ENCODE assay signal across 1 cellular context in genomic region chr17:77373298-77374169, GRCh38.
TF ChIP-seq lines count a peak whose summit lies in the region.

No MANE protein-coding gene starts in this region.

TF ChIP-seq in SK-N-SH, 30 proteins besides CTCF, POLR2A, EP300 and RAD21 (continued from another document):
- TF ChIP-seq IRF3 (IDR thresholded peaks at IDR 0.05; ENCODE audit: low read depth, low read length) (no peak), POLR2AphosphoS5 (IDR thresholded peaks at IDR 0.05; ENCODE audit: low read depth, low read length) (no peak), USF1 (IDR thresholded peaks at IDR 0.05; ENCODE audit: borderline replicate concordance, low read depth) (no peak), YY1 (IDR thresholded peaks at IDR 0.05; ENCODE audit: low read depth) (no peak), USF2 (IDR thresholded peaks at IDR 0.05; ENCODE audit: borderline replicate concordance, low read depth, low read length) (no peak)
TF ChIP-seq in SK-N-SH: peak in this region for 0.
